23 cellular contexts compared by ENCODE assay signal in the genomic region with DNA sequence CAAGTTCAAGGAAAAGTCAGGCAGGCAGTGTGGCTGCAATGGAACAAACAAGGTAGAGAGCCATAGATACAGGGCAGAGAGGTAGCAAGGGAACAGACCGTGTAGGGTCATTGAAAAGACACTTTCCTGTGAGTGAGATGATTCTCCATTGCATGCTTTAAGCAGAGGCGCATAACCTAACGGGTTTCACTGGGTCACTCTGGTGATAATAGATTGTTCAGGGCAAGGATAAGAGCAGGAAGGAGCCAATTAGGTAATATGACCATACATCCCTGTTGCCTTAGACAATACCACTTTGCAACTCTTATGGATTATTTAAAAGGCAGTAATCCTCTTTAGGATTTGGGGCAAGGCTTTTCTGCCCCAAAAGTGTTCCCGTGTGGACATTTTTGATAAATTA.
DNase-seq lines count a peak whose midpoint lies in the region; ATAC-seq, FAIRE-seq and TF ChIP-seq lines count a peak whose summit lies in the region.
"Had no signal": no experiment of that assay in that cellular context is flagged by ENCODE, and none has a peak within 500 bp of the region (broad histone marks: within the 10 kb centered on the region; RNA-seq: fewer than 3 reads in every experiment).

No MANE protein-coding gene starts in this region.

- intact Hi-C loops in IMR-90 (cut with micrococcal nuclease): loop anchor here (10.0 kb wide), 1 partner anchor 248 kb away; a partner anchor contains a TSS
- intact Hi-C loops in uterus (cut with DNase I; ENCODE audit: low total_unique reads): no loop called here

- no peak overlapping the region for H2BK5ac ChIP-seq in IMR-90 (ENCODE audit: low read depth, low read length, poor library complexity, severe bottlenecking)

- peak overlapping the region; percentile 2; the same call in 1 of the 2 replicates for H3K18ac ChIP-seq in IMR-90 (ENCODE audit: low read depth, low read length)

- CTCF ChIA-PET in IMR-90 (lab: Yijun Ruan, JAX): interaction anchor here (1.2 kb wide), 1 partner anchor 54 kb away, joined by 4 read pairs; no protein-coding TSS in a partner anchor

- H4K5ac ChIP-seq in IMR-90 (ENCODE audit: low read depth, low read length): 0 out of 2 replicates have a peak overlapping the region, but pooled peaks have one; percentile 64

- H3K23ac ChIP-seq in IMR-90 (ENCODE audit: low read depth, low read length): peak overlapping the region; percentile 14; the same call in 1 of the 2 replicates

- H3K4me3 ChIP-seq in IMR-90 (ENCODE audit: insufficient read depth, low read depth, low read length) (no peak overlapping the region), coronary artery (no peak overlapping the region), uterus (no peak overlapping the region)
- H3K4me3 ChIP-seq: BLaER1 treated with 17β-estradiol and CSF1 and Interleukin-3, amounts not matched to agents 10 nM and 100 nM; MG63; PC-9; SJSA1 had no signal

- peak overlapping the region; percentile 77; the same call in 1 of the 2 replicates for H2AK5ac ChIP-seq in IMR-90 (ENCODE audit: low read depth, low read length)

- no peaks in the 10 kb centered on the region for H3K9me3 ChIP-seq in IMR-90 (ENCODE audit: control insufficient read depth, insufficient read depth, low read length)
- no peaks in the 10 kb centered on the region for H3K9me3 ChIP-seq in uterus
- H3K9me3 ChIP-seq: BLaER1 treated with 17β-estradiol and CSF1 and Interleukin-3, amounts not matched to agents 10 nM and 100 nM; MG63; SJSA1 had no signal

- no peak overlapping the region for H3K4me2 ChIP-seq in IMR-90 (ENCODE audit: low read depth, low read length)
- H3K4me2 ChIP-seq: PC-9 had no signal

- peak; percentile 68 for FAIRE-seq in D721Med (lab: Jason Lieb, UNC)
- FAIRE-seq: A204.1, GM12891 had no signal

- ATAC-seq in IMR-90 (ENCODE audit: low read depth): no peak
- no peak for ATAC-seq in HG03039 (IDR thresholded peaks at IDR 0.05; ENCODE audit: unreplicated experiment)
- ATAC-seq in stimulated activated naive CD8-positive, alpha-beta T cell treated with anti-CD3 and anti-CD28 coated beads, Interleukin-15, Interleukin-2, amounts not matched to agents 100 U/mL and 50 U/mL, for 24 hours: no peak
- ATAC-seq in HG02623 (IDR thresholded peaks at IDR 0.05; ENCODE audit: unreplicated experiment): no peak
- ATAC-seq: HCT116 had no signal

- H3K9me1 ChIP-seq in IMR-90 (ENCODE audit: insufficient read depth, low read length): 0 out of 2 replicates have a peak, but pooled peaks cover 3% of the 10 kb centered on the region

- in situ Hi-C loops in IMR-90 (cut with MboI; ENCODE audit: low sequenced_read_pairs): loop anchor here (10.0 kb wide), 1 partner anchor 328 kb away; no protein-coding TSS in a partner anchor

- H3K56ac ChIP-seq in IMR-90 (ENCODE audit: extremely low read depth, insufficient read depth, low read length): no peak overlapping the region

- dilution Hi-C loops in IMR-90 (cut with HindIII; ENCODE audit: low sequenced_read_pairs, unreplicated experiment): no loop called here

- no peaks in the 10 kb centered on the region for H3K79me1 ChIP-seq in IMR-90 (ENCODE audit: low read depth in 1 of 2, low read length in 2 of 2)

- no peak for TF ChIP-seq CTCF in D721Med (IDR thresholded peaks at IDR 0.05; ENCODE audit: insufficient read depth, missing control alignments)
- no peak for TF ChIP-seq CTCF in IMR-90 (conservative IDR thresholded peaks at IDR 0.05; ENCODE audit: low read depth, low read length)
- no peak for TF ChIP-seq CTCF in coronary artery (IDR thresholded peaks at IDR 0.05)
- no peak for TF ChIP-seq CTCF in uterus (IDR thresholded peaks at IDR 0.05)

- BruUV-seq in IMR-90 (replicated peaks; lab: Mats Ljungman, UMichigan): no TSS peak

- H2BK20ac ChIP-seq in IMR-90 (ENCODE audit: low read depth, low read length): 0 out of 2 replicates have a peak overlapping the region, but pooled peaks have one; percentile 21

- no CpG with 5 or more reads among the region's 4 CpGs for WGBS in IMR-90 (ENCODE audit: extremely low coverage in 2 of 2, insufficient read length in 1 of 2), 2 experiments

- H3K27ac ChIP-seq in IMR-90 (ENCODE audit: insufficient read depth, low read length) (no peak overlapping the region), coronary artery (peak overlapping the region; percentile 82 to 92), uterus (peak overlapping the region; percentile 72 to 92)
- H3K27ac ChIP-seq: PC-9, SJSA1 had no signal

- no peaks in the 10 kb centered on the region for H3K36me3 ChIP-seq in IMR-90 (ENCODE audit: control insufficient read depth, insufficient read depth, low read length)
- no peaks in the 10 kb centered on the region for H3K36me3 ChIP-seq in uterus
- H3K36me3 ChIP-seq: BLaER1 treated with 17β-estradiol and CSF1 and Interleukin-3, amounts not matched to agents 10 nM and 100 nM; MG63; SJSA1 had no signal

- H2AK9ac ChIP-seq in IMR-90 (replicated peaks; ENCODE audit: low read depth, low read length, poor library complexity): no peak overlapping the region

- no peaks in the 10 kb centered on the region for H4K20me1 ChIP-seq in IMR-90 (ENCODE audit: insufficient read depth, low read length)
- H4K20me1 ChIP-seq: BLaER1 treated with 17β-estradiol and CSF1 and Interleukin-3, amounts not matched to agents 10 nM and 100 nM had no signal

- TF ChIP-seq POLR2A in IMR-90 (IDR thresholded peaks at IDR 0.05; ENCODE audit: low read depth, low read length) (no peak), uterus (IDR thresholded peaks at IDR 0.05) (no peak)

- H4K8ac ChIP-seq in IMR-90 (ENCODE audit: low read depth in 2 of 2, low read length in 2 of 2): no peak overlapping the region

- no peak for TF ChIP-seq RAD21 in IMR-90 (IDR thresholded peaks at IDR 0.05; ENCODE audit: low read length)

- no peak overlapping the region for H3K9ac ChIP-seq in IMR-90 (ENCODE audit: low read depth, low read length)

- H4K91ac ChIP-seq in IMR-90 (ENCODE audit: insufficient read depth, low read depth, low read length): no peak overlapping the region

- H3K4me1 ChIP-seq in IMR-90 (ENCODE audit: control insufficient read depth, insufficient read depth, low read length): peaks cover 11% of the 10 kb centered on the region
- H3K4me1 ChIP-seq in uterus: peaks cover 0 to 10% of the 10 kb centered on the region in 2 donors

- peak overlapping the region; percentile 53; the same call in 1 of the 2 replicates for H3K4ac ChIP-seq in IMR-90 (ENCODE audit: low read depth, low read length)

- peak overlapping the region; percentile 17; the same call in 1 of the 2 replicates for H2BK120ac ChIP-seq in IMR-90 (ENCODE audit: low read depth, low read length)

- H2BK15ac ChIP-seq in IMR-90 (ENCODE audit: low read depth, low read length): no peak overlapping the region; the same call in 2 of the 3 replicates

- H3K14ac ChIP-seq in IMR-90 (replicated peaks; ENCODE audit: low read depth, low read length): 0 out of 2 replicates have a peak overlapping the region, but pooled peaks have one; percentile 2

- POLR2A ChIA-PET in IMR-90 (lab: Charles Lee; ENCODE audit: unreplicated experiment): interaction anchor here (0.7 kb wide), 1 partner anchor 251 kb away, joined by 3 read pairs; no protein-coding TSS in a partner anchor

- H3K27me3 ChIP-seq in IMR-90 (ENCODE audit: control insufficient read depth, insufficient read depth, low read length): no peaks in the 10 kb centered on the region
- H3K27me3 ChIP-seq in uterus: no peaks in the 10 kb centered on the region
- H3K27me3 ChIP-seq: BLaER1 treated with 17β-estradiol and CSF1 and Interleukin-3, amounts not matched to agents 10 nM and 100 nM; MG63; SJSA1 had no signal

- no peak overlapping the region for H2AFZ ChIP-seq in IMR-90 (replicated peaks; ENCODE audit: low read length, poor library complexity)
- H2AFZ ChIP-seq: PC-9 had no signal

- DNase-seq in D721Med (ENCODE audit: insufficient read length, low spot score): no peak
- no peak for DNase-seq in IMR-90
- no peak for DNase-seq in coronary artery (ENCODE audit: low spot score)
- DNase-seq in uterus: no peak
- no peak for DNase-seq in stimulated activated naive CD8-positive, alpha-beta T cell treated with anti-CD3 and anti-CD28 coated beads, Interleukin-15, Interleukin-2, amounts not matched to agents 100 U/mL and 50 U/mL, for 24 hours
- DNase-seq: CD4-positive, alpha-beta T cell; DMS79; GF-D8; KG1; MG63; NCI-H2029 treated with DMSO at 0.1 percent for 48 hours; NCI-H2171; NCI-H345; NCI-H748 treated with DMSO at 0.1 percent for 48 hours; PC-9; Right ventricle myocardium superior had no signal

TF ChIP-seq in IMR-90, 13 proteins besides CTCF, POLR2A, EP300 and RAD21:
- TF ChIP-seq, protein P1, sequence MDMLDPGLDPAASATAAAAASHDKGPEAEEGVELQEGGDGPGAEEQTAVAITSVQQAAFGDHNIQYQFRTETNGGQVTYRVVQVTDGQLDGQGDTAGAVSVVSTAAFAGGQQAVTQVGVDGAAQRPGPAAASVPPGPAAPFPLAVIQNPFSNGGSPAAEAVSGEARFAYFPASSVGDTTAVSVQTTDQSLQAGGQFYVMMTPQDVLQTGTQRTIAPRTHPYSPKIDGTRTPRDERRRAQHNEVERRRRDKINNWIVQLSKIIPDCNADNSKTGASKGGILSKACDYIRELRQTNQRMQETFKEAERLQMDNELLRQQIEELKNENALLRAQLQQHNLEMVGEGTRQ (IDR thresholded peaks at IDR 0.05; ENCODE audit: low read depth, low read length): no peak
- TF ChIP-seq CHD1 (IDR thresholded peaks at IDR 0.05; ENCODE audit: low read depth, low read length): no peak
- TF ChIP-seq CEBPB (IDR thresholded peaks at IDR 0.05; ENCODE audit: low read depth, low read length): no peak
- no peak for TF ChIP-seq FOS (IDR thresholded peaks at IDR 0.05; ENCODE audit: low read depth, low read length)
- TF ChIP-seq SMC3 (IDR thresholded peaks at IDR 0.05; ENCODE audit: low read depth, low read length): no peak
- no peak for TF ChIP-seq BHLHE40 (IDR thresholded peaks at IDR 0.05; ENCODE audit: low read depth, low read length)
- no peak for TF ChIP-seq MXI1 (IDR thresholded peaks at IDR 0.05; ENCODE audit: borderline replicate concordance, low read depth, low read length)
- no peak for TF ChIP-seq MAFK (IDR thresholded peaks at IDR 0.05; ENCODE audit: low read depth, low read length)
- no peak for TF ChIP-seq RCOR1 (IDR thresholded peaks at IDR 0.05; ENCODE audit: insufficient replicate concordance, low read length)
- TF ChIP-seq RFX5 (IDR thresholded peaks at IDR 0.05; ENCODE audit: low read depth, low read length): no peak
- TF ChIP-seq, protein P2, sequence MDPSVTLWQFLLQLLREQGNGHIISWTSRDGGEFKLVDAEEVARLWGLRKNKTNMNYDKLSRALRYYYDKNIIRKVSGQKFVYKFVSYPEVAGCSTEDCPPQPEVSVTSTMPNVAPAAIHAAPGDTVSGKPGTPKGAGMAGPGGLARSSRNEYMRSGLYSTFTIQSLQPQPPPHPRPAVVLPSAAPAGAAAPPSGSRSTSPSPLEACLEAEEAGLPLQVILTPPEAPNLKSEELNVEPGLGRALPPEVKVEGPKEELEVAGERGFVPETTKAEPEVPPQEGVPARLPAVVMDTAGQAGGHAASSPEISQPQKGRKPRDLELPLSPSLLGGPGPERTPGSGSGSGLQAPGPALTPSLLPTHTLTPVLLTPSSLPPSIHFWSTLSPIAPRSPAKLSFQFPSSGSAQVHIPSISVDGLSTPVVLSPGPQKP (IDR thresholded peaks at IDR 0.05; ENCODE audit: borderline replicate concordance, low read depth, low read length): no peak
- no peak for TF ChIP-seq NFE2L2 (IDR thresholded peaks at IDR 0.05; ENCODE audit: low read depth, low read length)
